Comparison of ENCODE assay signal across 11 cellular contexts in the genomic region with DNA sequence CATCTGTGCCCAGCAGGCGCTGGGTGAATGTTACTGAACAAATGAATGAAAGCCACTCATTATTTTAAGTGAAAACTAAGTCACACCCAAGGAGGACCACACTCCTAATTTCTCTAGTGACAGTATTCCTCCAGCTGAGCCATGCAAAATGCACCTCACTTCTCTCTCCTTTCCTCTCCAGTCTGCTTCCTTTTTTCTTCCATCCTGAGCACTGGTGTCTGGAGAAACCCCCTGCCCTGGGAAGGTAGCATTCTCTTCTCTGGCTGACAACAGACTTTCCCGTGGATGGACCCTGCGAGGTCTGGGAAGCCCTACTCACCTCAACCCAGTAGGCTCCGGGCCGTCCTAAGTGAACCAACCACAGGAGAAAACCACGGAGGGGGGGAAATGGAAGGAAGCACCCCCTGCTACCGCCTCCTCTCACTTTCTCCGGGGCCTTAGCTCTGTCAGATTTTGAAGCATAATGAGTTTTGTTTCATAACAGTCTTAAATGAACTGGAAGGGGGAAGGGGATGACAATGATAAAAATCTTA. TPM values are rescaled to one million over a fixed set of nuclear protein-coding genes. Genes with fewer than 3 reads are reported as not detected.
A peak's percentile ranks its signal among the peaks of the same experiment; 100 is the strongest.
DNase-seq lines count a peak whose midpoint lies in the region; ATAC-seq and TF ChIP-seq lines count a peak whose summit lies in the region.
"Had no signal": no experiment of that assay in that cellular context is flagged by ENCODE, and none has a peak within 500 bp of the region (broad histone marks: within the 10 kb centered on the region; RNA-seq: fewer than 3 reads in every experiment).

No MANE protein-coding gene starts in this region.

- H3K27ac ChIP-seq in CD4-positive, alpha-beta memory T cell (ENCODE audit: low read depth, low read length) = peak overlapping the region; percentile 54
- no peak overlapping the region for H3K27ac ChIP-seq in IMR-90 (ENCODE audit: insufficient read depth, low read length)
- peak overlapping the region; percentile 9 for H3K27ac ChIP-seq in ectodermal cell (ENCODE audit: insufficient read depth, low read depth, low read length, poor library complexity, severe bottlenecking)
- H3K27ac ChIP-seq in neural cell (ENCODE audit: low read length) = peak overlapping the region; percentile 25
- H3K27ac ChIP-seq: KMS-11, WERI-Rb-1 had no signal

- H4K91ac ChIP-seq in IMR-90 (ENCODE audit: insufficient read depth, low read depth, low read length) = no peak overlapping the region

- peak overlapping the region; percentile 44 to 50; a peak in 2 of 4 replicates for H4K8ac ChIP-seq in IMR-90 (ENCODE audit: low read depth in 2 of 2, low read length in 2 of 2)

- no peak overlapping the region for H2BK15ac ChIP-seq in IMR-90 (ENCODE audit: low read depth, low read length)

- H3K9ac ChIP-seq in IMR-90 (ENCODE audit: low read depth, low read length) = no peak overlapping the region
- H3K9ac ChIP-seq in neural cell (ENCODE audit: low read length) = no peak overlapping the region
- H3K9ac ChIP-seq: KMS-11 had no signal

- H3K27me3 Mint-ChIP-seq in CD4-positive, alpha-beta memory T cell = no peaks in the 10 kb centered on the region

- DNase-seq in CD4-positive, alpha-beta memory T cell = no peak
- DNase-seq in IMR-90 (no peak), DMS53 (lab: John Stamatoyannopoulos, UW) (no peak), NOMO-1 (lab: John Stamatoyannopoulos, UW; ENCODE audit: unreplicated experiment in 2 of 2) (no peak), GM10248 (ENCODE audit: extremely low spot score) (no peak), RPMI8226 (no peak)
- DNase-seq: stimulated activated CD4-positive, alpha-beta T cell treated with anti-CD3 and anti-CD28 coated beads, Interleukin-2, amount 100 ng/mL, for 48 hours; WERI-Rb-1 had no signal

- H3K9me2 ChIP-seq in neural cell (ENCODE audit: insufficient read depth, low read length) = no peaks in the 10 kb centered on the region

- in situ Hi-C loops in IMR-90 (cut with MboI; ENCODE audit: low sequenced_read_pairs) = no loop called here

- TF ChIP-seq RAD21 in IMR-90 (IDR thresholded peaks at IDR 0.05; ENCODE audit: low read length) = no peak
- TF ChIP-seq RAD21 in neural cell (conservative IDR thresholded peaks at IDR 0.05) = no peak

- H3K4me3 Mint-ChIP-seq in CD4-positive, alpha-beta memory T cell = peak overlapping the region; percentile 44 to 82 (median 68)

- H3K79me1 ChIP-seq in IMR-90 (ENCODE audit: low read depth in 1 of 2, low read length in 2 of 2) = peaks cover 67 to 78% of the 10 kb centered on the region in 2 experiments

- H4K20me1 ChIP-seq in IMR-90 (ENCODE audit: insufficient read depth, low read length) (peaks cover 40% of the 10 kb centered on the region; the same call in 1 of the 2 replicates), neural cell (ENCODE audit: insufficient read depth) (no peaks in the 10 kb centered on the region)

- no peak overlapping the region for H3K56ac ChIP-seq in IMR-90 (ENCODE audit: extremely low read depth, insufficient read depth, low read length)

- H2AK5ac ChIP-seq in IMR-90 (ENCODE audit: low read depth, low read length) = no peak overlapping the region

- H3K4me3 ChIP-seq in CD4-positive, alpha-beta memory T cell (ENCODE audit: low read length in 2 of 2) = peak overlapping the region in 1 of 2 donors; percentile 25
- H3K4me3 ChIP-seq in IMR-90 (ENCODE audit: insufficient read depth, low read depth, low read length) (no peak overlapping the region), ectodermal cell (ENCODE audit: insufficient read depth, low read depth, low read length) (no peak overlapping the region), neural cell (ENCODE audit: low read length) (no peak overlapping the region)

- no peak overlapping the region for H3K18ac ChIP-seq in IMR-90 (ENCODE audit: low read depth, low read length)

- peaks cover 13% of the 10 kb centered on the region for H3K9me1 ChIP-seq in IMR-90 (ENCODE audit: insufficient read depth, low read length)

- H3K27me3 ChIP-seq in CD4-positive, alpha-beta memory T cell (ENCODE audit: insufficient read depth, low read length) = no peaks in the 10 kb centered on the region
- H3K27me3 ChIP-seq in IMR-90 (ENCODE audit: control insufficient read depth, insufficient read depth, low read length) (no peaks in the 10 kb centered on the region), ectodermal cell (ENCODE audit: control insufficient read depth, insufficient read depth, low read length, poor library complexity, severe bottlenecking) (no peaks in the 10 kb centered on the region), neural cell (ENCODE audit: insufficient read depth, low read depth, low read length) (no peaks in the 10 kb centered on the region)

- H2AK9ac ChIP-seq in IMR-90 (replicated peaks; ENCODE audit: low read depth, low read length, poor library complexity) = no peak overlapping the region

- WGBS in IMR-90 (ENCODE audit: extremely low coverage in 2 of 2, insufficient read length in 1 of 2), 2 experiments = no CpG with 5 or more reads among the region's 8 CpGs
- 82 to 89% methylated on average over 8 of the region's 8 CpGs for WGBS in ectodermal cell, 2 experiments

- no peak overlapping the region for H2BK20ac ChIP-seq in IMR-90 (ENCODE audit: low read depth, low read length)

- intact Hi-C loops in CD4-positive, alpha-beta memory T cell (cut with micrococcal nuclease) = loop anchor here (2.0 to 5.0 kb wide), 2 partner anchors 22 to 42 kb away; a partner anchor contains a TSS
- intact Hi-C loops in IMR-90 (cut with micrococcal nuclease) = no loop called here

- no peaks in the 10 kb centered on the region for H3K36me3 ChIP-seq in CD4-positive, alpha-beta memory T cell (ENCODE audit: insufficient read depth, low read length)
- peaks cover 4% of the 10 kb centered on the region for H3K36me3 ChIP-seq in IMR-90 (ENCODE audit: control insufficient read depth, insufficient read depth, low read length)
- H3K36me3 ChIP-seq in ectodermal cell (ENCODE audit: control insufficient read depth, insufficient read depth, low read length) = no peaks in the 10 kb centered on the region
- peaks cover 8% of the 10 kb centered on the region for H3K36me3 ChIP-seq in neural cell (ENCODE audit: insufficient read depth, low read length)
- H3K36me3 ChIP-seq: WERI-Rb-1 had no signal

- POLR2A ChIA-PET in CD4-positive, alpha-beta memory T cell (lab: Charles Lee; ENCODE audit: partially characterized antibody) = interaction anchor here (1.2 to 7.1 kb wide), 9 partner anchors 8 to 62 kb away, joined by 3 to 112 read pairs (median 8); a partner anchor contains a TSS
- POLR2A ChIA-PET in IMR-90 (lab: Charles Lee; ENCODE audit: unreplicated experiment) (no interaction called here), GM10248 (lab: Yijun Ruan, JAX) (no interaction called here)

- H3F3A ChIP-seq in neural cell (ENCODE audit: insufficient read depth, low read length, poor library complexity, severe bottlenecking) = no peaks in the 10 kb centered on the region

- H3K14ac ChIP-seq in IMR-90 (replicated peaks; ENCODE audit: low read depth, low read length) = peak overlapping the region; percentile 46

- no peaks in the 10 kb centered on the region for H3K9me3 ChIP-seq in CD4-positive, alpha-beta memory T cell (ENCODE audit: control insufficient read depth in 1 of 2, low read length in 2 of 2)
- H3K9me3 ChIP-seq in IMR-90 (ENCODE audit: control insufficient read depth, insufficient read depth, low read length) = peaks cover 7% of the 10 kb centered on the region
- H3K9me3 ChIP-seq in ectodermal cell (ENCODE audit: control insufficient read depth, low read length) = no peaks in the 10 kb centered on the region
- peaks cover 9% of the 10 kb centered on the region for H3K9me3 ChIP-seq in neural cell (ENCODE audit: low read length)

- H3K79me2 ChIP-seq in neural cell (replicated peaks; ENCODE audit: insufficient read depth, low read length) = peaks cover 9% of the 10 kb centered on the region

- H2BK5ac ChIP-seq in IMR-90 (ENCODE audit: low read depth, low read length, poor library complexity, severe bottlenecking) = peak overlapping the region; percentile 16

- H3K4me2 ChIP-seq in IMR-90 (ENCODE audit: low read depth, low read length) (no peak overlapping the region), neural cell (ENCODE audit: low read length) (no peak overlapping the region)
- H3K4me2 ChIP-seq: KMS-11 had no signal

- H3K4me1 Mint-ChIP-seq in CD4-positive, alpha-beta memory T cell = peaks cover 49 to 76% (median 58%) of the 10 kb centered on the region in 4 donors

- no peak for TF ChIP-seq EP300 in neural cell (conservative IDR thresholded peaks at IDR 0.05; ENCODE audit: poor library complexity, severe bottlenecking)

- peaks cover 18 to 27% of the 10 kb centered on the region in 2 donors for H3K36me3 Mint-ChIP-seq in CD4-positive, alpha-beta memory T cell

- peak overlapping the region; percentile 41 for H3K4ac ChIP-seq in IMR-90 (ENCODE audit: low read depth, low read length)

- BruUV-seq in IMR-90 (replicated peaks; lab: Mats Ljungman, UMichigan) = no TSS peak

- H2AFZ ChIP-seq in IMR-90 (replicated peaks; ENCODE audit: low read length, poor library complexity) (no peak overlapping the region), neural cell (ENCODE audit: low read depth, low read length) (no peak overlapping the region)

- H4K5ac ChIP-seq in IMR-90 (ENCODE audit: low read depth, low read length) = no peak overlapping the region

- H3K23ac ChIP-seq in IMR-90 (ENCODE audit: low read depth, low read length) = peak overlapping the region; percentile 32; the same call in 1 of the 2 replicates

- CTCF ChIA-PET in CD4-positive, alpha-beta memory T cell (lab: Charles Lee; ENCODE audit: partially characterized antibody) = interaction anchor here (1.0 to 3.1 kb wide), 9 partner anchors 13 to 120 kb away, joined by 3 to 16 read pairs (median 5); no protein-coding TSS in a partner anchor
- CTCF ChIA-PET in IMR-90 (lab: Yijun Ruan, JAX) (no interaction called here), GM10248 (lab: Yijun Ruan, JAX) (interaction anchor here (1.4 kb wide), 1 partner anchor 13 kb away, joined by 6 read pairs; no protein-coding TSS in a partner anchor)

- TF ChIP-seq POLR2A in IMR-90 (IDR thresholded peaks at IDR 0.05; ENCODE audit: low read depth, low read length) = no peak

- no peak for ATAC-seq in IMR-90 (ENCODE audit: low read depth)

- H2BK120ac ChIP-seq in IMR-90 (ENCODE audit: low read depth, low read length) = no peak overlapping the region

- peaks cover 0 to 13% (median 6%) of the 10 kb centered on the region in 8 donors for H3K9me3 Mint-ChIP-seq in CD4-positive, alpha-beta memory T cell

- H3K4me1 ChIP-seq in CD4-positive, alpha-beta memory T cell (ENCODE audit: insufficient read depth, low read length) = peaks cover 71% of the 10 kb centered on the region
- H3K4me1 ChIP-seq in IMR-90 (ENCODE audit: control insufficient read depth, insufficient read depth, low read length) (peaks cover 13% of the 10 kb centered on the region), ectodermal cell (ENCODE audit: control insufficient read depth, insufficient read depth, low read length) (peaks cover 15% of the 10 kb centered on the region)

- no peak for TF ChIP-seq CTCF in IMR-90 (conservative IDR thresholded peaks at IDR 0.05; ENCODE audit: low read depth, low read length)
- no peak for TF ChIP-seq CTCF in neural cell (IDR thresholded peaks at IDR 0.05; ENCODE audit: poor library complexity, severe bottlenecking)
- no peak for TF ChIP-seq CTCF in GM10248 (IDR thresholded peaks at IDR 0.05; ENCODE audit: control extremely low read depth, extremely low read depth, low read depth, missing control alignments)

- dilution Hi-C loops in IMR-90 (cut with HindIII; ENCODE audit: low sequenced_read_pairs, unreplicated experiment) = no loop called here

- peak overlapping the region; percentile 72 to 98 (median 93) for H3K27ac Mint-ChIP-seq in CD4-positive, alpha-beta memory T cell

RNA-seq across cellular contexts. Expression of a gene that starts 22.6 kb away (rescaled TPM):
- 10 to 100 TPM; 25.9 to 28.3 TPM for total RNA-seq in CD4-positive, alpha-beta memory T cell
- 1 to 10 TPM; 1.1 to 8.8 TPM for polyA plus RNA-seq in CD4-positive, alpha-beta memory T cell
- total RNA-seq in IMR-90 (2012; rRNA removed) = 6.3 and 6.7 TPM in 2 replicates
- 9.9 and 11.1 TPM in 2 replicates for polyA plus RNA-seq in IMR-90 (2012; rRNA removed)
- polyA plus RNA-seq in IMR-90 (2012; cell fraction: cytosol; rRNA removed) = 3.8 and 6.1 TPM in 2 replicates
- polyA plus RNA-seq in IMR-90 (2012; cell fraction: nucleus; rRNA removed; ENCODE audit: low replicate concordance) = 26.9 and 30.3 TPM in 2 replicates
- 16.5 TPM for polyA plus RNA-seq in ectodermal cell (2013, experiment 1 of 4)
- polyA plus RNA-seq in ectodermal cell (2013, experiment 2 of 4) = 16.4 TPM
- polyA plus RNA-seq in ectodermal cell (2013, experiment 3 of 4) = 14.1 TPM
- 15.2 TPM for polyA plus RNA-seq in ectodermal cell (2013, experiment 4 of 4)
- polyA plus RNA-seq in neural cell = 4.3 and 4.5 TPM in 2 replicates
- 8.8 and 10.0 TPM in 2 replicates for polyA minus RNA-seq in neural cell
